In the genomic region with DNA sequence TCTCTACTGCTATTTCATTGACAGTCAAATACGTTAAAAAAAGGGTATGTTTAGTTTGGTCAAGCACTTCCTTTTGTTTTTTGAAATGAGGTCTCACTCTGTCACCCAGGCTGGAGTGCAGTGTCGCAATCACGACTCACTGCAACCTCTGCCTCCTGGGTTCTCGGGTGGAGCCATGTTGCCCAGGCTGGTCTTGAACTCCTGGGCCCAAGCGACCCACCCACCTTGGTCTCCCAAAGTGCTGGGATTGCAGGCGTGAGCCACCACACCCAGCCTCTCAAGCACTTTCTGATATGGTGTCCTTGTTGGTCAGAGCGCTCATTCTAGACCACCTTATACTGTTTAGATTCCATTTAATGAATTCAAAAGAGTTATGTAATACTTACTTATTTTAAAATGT, we compare ENCODE assay signal across 1 cellular context.
TF ChIP-seq lines count a peak whose summit lies in the region.

No MANE protein-coding gene starts in this region.

TF ChIP-seq in K562, 482 proteins besides CTCF, POLR2A, EP300 and RAD21:
- TF ChIP-seq CEBPG (CRISPR knock-in tag; IDR thresholded peaks at IDR 0.05): peak; percentile 73
- TF ChIP-seq CEBPG (tag; conservative IDR thresholded peaks at IDR 0.05 in 1 of 2, IDR thresholded peaks at IDR 0.05 in 1 of 2): peak; percentile 54 to 70
- TF ChIP-seq HDAC1 (IDR thresholded peaks at IDR 0.05): no peak
- no peak for TF ChIP-seq NR2F6 (CRISPR knock-in tag; IDR thresholded peaks at IDR 0.05)
- TF ChIP-seq TGIF2 (CRISPR knock-in tag; IDR thresholded peaks at IDR 0.05): no peak
- no peak for TF ChIP-seq PTTG1 (tag; IDR thresholded peaks at IDR 0.05; ENCODE audit: low read depth)
- no peak for TF ChIP-seq NFRKB (IDR thresholded peaks at IDR 0.05; ENCODE audit: low read depth)
- no peak for TF ChIP-seq ELF4 (CRISPR knock-in tag; IDR thresholded peaks at IDR 0.05)
- TF ChIP-seq MCM5 (IDR thresholded peaks at IDR 0.05; ENCODE audit: low read depth): no peak
- TF ChIP-seq, protein P1, sequence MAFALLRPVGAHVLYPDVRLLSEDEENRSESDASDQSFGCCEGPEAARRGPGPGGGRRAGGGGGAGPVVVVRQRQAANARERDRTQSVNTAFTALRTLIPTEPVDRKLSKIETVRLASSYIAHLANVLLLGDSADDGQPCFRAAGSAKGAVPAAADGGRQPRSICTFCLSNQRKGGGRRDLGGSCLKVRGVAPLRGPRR (CRISPR knock-in tag; IDR thresholded peaks at IDR 0.05): no peak
- TF ChIP-seq, protein P2, sequence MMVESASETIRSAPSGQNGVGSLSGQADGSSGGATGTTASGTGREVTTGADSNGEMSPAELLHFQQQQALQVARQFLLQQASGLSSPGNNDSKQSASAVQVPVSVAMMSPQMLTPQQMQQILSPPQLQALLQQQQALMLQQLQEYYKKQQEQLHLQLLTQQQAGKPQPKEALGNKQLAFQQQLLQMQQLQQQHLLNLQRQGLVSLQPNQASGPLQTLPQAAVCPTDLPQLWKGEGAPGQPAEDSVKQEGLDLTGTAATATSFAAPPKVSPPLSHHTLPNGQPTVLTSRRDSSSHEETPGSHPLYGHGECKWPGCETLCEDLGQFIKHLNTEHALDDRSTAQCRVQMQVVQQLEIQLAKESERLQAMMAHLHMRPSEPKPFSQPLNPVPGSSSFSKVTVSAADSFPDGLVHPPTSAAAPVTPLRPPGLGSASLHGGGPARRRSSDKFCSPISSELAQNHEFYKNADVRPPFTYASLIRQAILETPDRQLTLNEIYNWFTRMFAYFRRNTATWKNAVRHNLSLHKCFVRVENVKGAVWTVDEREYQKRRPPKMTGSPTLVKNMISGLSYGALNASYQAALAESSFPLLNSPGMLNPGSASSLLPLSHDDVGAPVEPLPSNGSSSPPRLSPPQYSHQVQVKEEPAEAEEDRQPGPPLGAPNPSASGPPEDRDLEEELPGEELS (CRISPR knock-in tag; IDR thresholded peaks at IDR 0.05; ENCODE audit: borderline replicate concordance): no peak
- TF ChIP-seq, protein P3, sequence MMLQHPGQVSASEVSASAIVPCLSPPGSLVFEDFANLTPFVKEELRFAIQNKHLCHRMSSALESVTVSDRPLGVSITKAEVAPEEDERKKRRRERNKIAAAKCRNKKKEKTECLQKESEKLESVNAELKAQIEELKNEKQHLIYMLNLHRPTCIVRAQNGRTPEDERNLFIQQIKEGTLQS (IDR thresholded peaks at IDR 0.05): 0 out of 2 replicates have a peak, but pooled peaks have one; percentile 34
- TF ChIP-seq, protein P3 (CRISPR knock-in tag; conservative IDR thresholded peaks at IDR 0.05): no peak
- TF ChIP-seq, protein P4, sequence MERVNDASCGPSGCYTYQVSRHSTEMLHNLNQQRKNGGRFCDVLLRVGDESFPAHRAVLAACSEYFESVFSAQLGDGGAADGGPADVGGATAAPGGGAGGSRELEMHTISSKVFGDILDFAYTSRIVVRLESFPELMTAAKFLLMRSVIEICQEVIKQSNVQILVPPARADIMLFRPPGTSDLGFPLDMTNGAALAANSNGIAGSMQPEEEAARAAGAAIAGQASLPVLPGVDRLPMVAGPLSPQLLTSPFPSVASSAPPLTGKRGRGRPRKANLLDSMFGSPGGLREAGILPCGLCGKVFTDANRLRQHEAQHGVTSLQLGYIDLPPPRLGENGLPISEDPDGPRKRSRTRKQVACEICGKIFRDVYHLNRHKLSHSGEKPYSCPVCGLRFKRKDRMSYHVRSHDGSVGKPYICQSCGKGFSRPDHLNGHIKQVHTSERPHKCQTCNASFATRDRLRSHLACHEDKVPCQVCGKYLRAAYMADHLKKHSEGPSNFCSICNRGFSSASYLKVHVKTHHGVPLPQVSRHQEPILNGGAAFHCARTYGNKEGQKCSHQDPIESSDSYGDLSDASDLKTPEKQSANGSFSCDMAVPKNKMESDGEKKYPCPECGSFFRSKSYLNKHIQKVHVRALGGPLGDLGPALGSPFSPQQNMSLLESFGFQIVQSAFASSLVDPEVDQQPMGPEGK (CRISPR knock-in tag; IDR thresholded peaks at IDR 0.05; ENCODE audit: borderline replicate concordance): no peak
- no peak for TF ChIP-seq POLR2H (tag; IDR thresholded peaks at IDR 0.05; ENCODE audit: low read depth)
- no peak for TF ChIP-seq SRSF7 (optimal IDR thresholded peaks at IDR 0.05; ENCODE audit: low read depth, low read length)
- TF ChIP-seq, protein P5, sequence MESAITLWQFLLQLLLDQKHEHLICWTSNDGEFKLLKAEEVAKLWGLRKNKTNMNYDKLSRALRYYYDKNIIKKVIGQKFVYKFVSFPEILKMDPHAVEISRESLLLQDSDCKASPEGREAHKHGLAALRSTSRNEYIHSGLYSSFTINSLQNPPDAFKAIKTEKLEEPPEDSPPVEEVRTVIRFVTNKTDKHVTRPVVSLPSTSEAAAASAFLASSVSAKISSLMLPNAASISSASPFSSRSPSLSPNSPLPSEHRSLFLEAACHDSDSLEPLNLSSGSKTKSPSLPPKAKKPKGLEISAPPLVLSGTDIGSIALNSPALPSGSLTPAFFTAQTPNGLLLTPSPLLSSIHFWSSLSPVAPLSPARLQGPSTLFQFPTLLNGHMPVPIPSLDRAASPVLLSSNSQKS (CRISPR knock-in tag; IDR thresholded peaks at IDR 0.05): no peak
- TF ChIP-seq ARNT (IDR thresholded peaks at IDR 0.05): no peak
- TF ChIP-seq CEBPB (tag; IDR thresholded peaks at IDR 0.05): peak; percentile 97
- TF ChIP-seq SP1 (CRISPR knock-in tag; IDR thresholded peaks at IDR 0.05): no peak
- TF ChIP-seq ZNF583 (CRISPR knock-in tag; IDR thresholded peaks at IDR 0.05): no peak
TF ChIP-seq in K562: peak in this region for 3.
